In the genomic region with DNA sequence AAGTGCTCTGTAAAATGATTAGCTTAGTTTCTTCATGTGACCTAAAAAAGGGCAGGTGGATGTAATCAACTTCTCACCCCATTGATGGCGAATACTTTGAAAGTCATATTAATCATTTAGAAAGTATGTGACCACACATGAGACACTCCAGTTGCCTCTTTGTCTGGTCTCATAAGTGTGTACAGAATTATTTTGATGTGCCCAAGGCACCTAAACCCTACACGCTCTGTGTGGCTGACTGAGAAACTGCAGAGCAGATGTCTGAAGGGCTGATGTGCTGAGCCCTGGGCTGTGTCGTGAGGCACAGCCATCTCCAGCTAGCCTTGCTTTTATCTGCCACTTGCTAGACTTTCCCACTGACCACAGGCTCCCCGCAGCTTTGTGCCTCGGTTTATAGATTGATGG, we compare ENCODE assay signal across 11 cellular contexts. TPM values are rescaled to one million over a fixed set of nuclear protein-coding genes. Genes with fewer than 3 reads are reported as not detected.
A peak's percentile ranks its signal among the peaks of the same experiment; 100 is the strongest.
DNase-seq lines count a peak whose midpoint lies in the region; ATAC-seq and TF ChIP-seq lines count a peak whose summit lies in the region.
"Had no signal": no experiment of that assay in that cellular context is flagged by ENCODE, and none has a peak within 500 bp of the region (broad histone marks: within the 10 kb centered on the region; RNA-seq: fewer than 3 reads in every experiment).

No MANE protein-coding gene starts in this region.

- DNase-seq in mammary epithelial cell (peak; percentile 25), head of caudate nucleus (no peak), NOMO-1 (lab: John Stamatoyannopoulos, UW; ENCODE audit: unreplicated experiment in 2 of 2) (no peak), NOMO-1 treated with DMSO at 0.1 percent for 48 hours (lab: John Stamatoyannopoulos, UW; ENCODE audit: unreplicated experiment) (no peak)
- no peak for DNase-seq in activated naive CD4-positive, alpha-beta T cell treated with anti-CD3 and anti-CD28 coated beads, Interleukin-2, amount 50 U/mL, for 16 hours
- DNase-seq: hippocampal formation; stimulated activated CD4-positive, alpha-beta T cell treated with anti-CD3 and anti-CD28 coated beads, Interleukin-12 subunit alpha, Interleukin-12 subunit beta, amount 100 ng/mL, for 4 hours had no signal

- CTCF ChIA-PET in mammary epithelial cell (lab: Charles Lee; ENCODE audit: low non-redundant PET), result interaction anchor here (0.7 kb wide), 1 partner anchor 426 kb away, joined by 5 read pairs; no protein-coding TSS in a partner anchor

- no peak overlapping the region for H3K27ac ChIP-seq in mammary epithelial cell (ENCODE audit: insufficient read depth, low read depth, low read length)

- in situ Hi-C loops in mammary epithelial cell (cut with MboI; ENCODE audit: low sequenced_read_pairs in 2 of 2), result no loop called here

- no peak overlapping the region for H3K9ac ChIP-seq in mammary epithelial cell (ENCODE audit: insufficient read depth, low read length)

- intact Hi-C loops in mammary epithelial cell (cut with micrococcal nuclease), result no loop called here
- intact Hi-C loops in head of caudate nucleus (cut with DNase I), result no loop called here

- 72% methylated on average over 5 of the region's 5 CpGs for WGBS in mammary epithelial cell (ENCODE audit: low coverage, missing lambda C conversion rate)

- ATAC-seq in GM18498 (IDR thresholded peaks at IDR 0.05; ENCODE audit: unreplicated experiment) (peak; percentile 100), GM19452 (IDR thresholded peaks at IDR 0.05; ENCODE audit: unreplicated experiment) (peak; percentile 100), HG03097 (IDR thresholded peaks at IDR 0.05; ENCODE audit: low FRiP score, unreplicated experiment) (peak; percentile 100)

- no peak overlapping the region for H2AFZ ChIP-seq in mammary epithelial cell (ENCODE audit: low read depth, low read length)

- H4K20me1 ChIP-seq in mammary epithelial cell (ENCODE audit: insufficient read depth, low read length), result no peaks in the 10 kb centered on the region

- no peaks in the 10 kb centered on the region for H3K79me2 ChIP-seq in mammary epithelial cell (ENCODE audit: insufficient read depth, low read length)

- no peak for TF ChIP-seq CTCF in mammary epithelial cell (conservative IDR thresholded peaks at IDR 0.05 in 1 of 2, IDR thresholded peaks at IDR 0.05 in 1 of 2; ENCODE audit: extremely low read depth in 1 of 2, insufficient read depth in 1 of 2, low read depth in 1 of 2, low read length in 2 of 2)

- H3K4me3 ChIP-seq in mammary epithelial cell (replicated peaks in 1 of 3; ENCODE audit: insufficient read depth in 1 of 3, low read depth in 2 of 3, low read length in 3 of 3), result no peak overlapping the region

- peaks cover 2% of the 10 kb centered on the region for H3K27me3 ChIP-seq in mammary epithelial cell (ENCODE audit: insufficient read depth, low read length)

- H3K36me3 ChIP-seq in mammary epithelial cell (ENCODE audit: insufficient read depth, low read length), result no peaks in the 10 kb centered on the region

- dilution Hi-C loops in mammary epithelial cell (cut with HindIII; ENCODE audit: low sequenced_read_pairs), result no loop called here

- H3K4me2 ChIP-seq in mammary epithelial cell (ENCODE audit: insufficient read depth, low read depth, low read length), result no peak overlapping the region

- H3K4me1 ChIP-seq in mammary epithelial cell (ENCODE audit: insufficient read depth, low read length), result no peaks in the 10 kb centered on the region

- no peaks in the 10 kb centered on the region for H3K9me3 ChIP-seq in mammary epithelial cell (replicated peaks; ENCODE audit: insufficient read depth, low read length)

- BruUV-seq in mammary epithelial cell (replicated peaks; lab: Mats Ljungman, UMichigan), result no TSS peak

RNA-seq across cellular contexts. Expression of a gene that starts 26.9 kb away (rescaled TPM):
- 1 to 10 TPM; 3.6 to 5.3 TPM for total RNA-seq in mammary epithelial cell
- polyA plus RNA-seq in mammary epithelial cell, result 0.96 TPM
- 1.3 TPM for polyA minus RNA-seq in mammary epithelial cell
- total RNA-seq: H4 had no signal
